8 cellular contexts compared by ENCODE assay signal in genomic region chr10:103396067-103396788, GRCh38. TPM values are rescaled to one million over a fixed set of nuclear protein-coding genes. Genes with fewer than 3 reads are reported as not detected.
DNase-seq lines count a peak whose midpoint lies in the region; ATAC-seq and TF ChIP-seq lines count a peak whose summit lies in the region.

ATP5MK (minus strand) TSS chr10:103396475; CDS start chr10:103392457, 4,018 bp downstream.
PDCD11 (plus strand) TSS chr10:103396626; CDS start chr10:103398427, 1,801 bp downstream.

- H3K36me3 ChIP-seq in liver (ENCODE audit: control insufficient read depth in 4 of 4, insufficient read depth in 3 of 4, low read depth in 1 of 4, low read length in 3 of 4): peaks cover 12 to 29% (median 23%) of the 10 kb centered on the region in 4 donors

- WGBS in liver: under 1% methylated on average over 56 of the region's 56 CpGs

- peak within 1 kb of the TSS; percentile 80 to 91 (median 87) for H3K4me3 ChIP-seq in liver (ENCODE audit: low read depth in 1 of 3, low read length in 3 of 3)

- no peaks in the 10 kb centered on the region for H3K9me3 Mint-ChIP-seq in CD14-positive monocyte

- H3K4me1 Mint-ChIP-seq in CD14-positive monocyte: peaks cover 40% of the 10 kb centered on the region

- H3K9me3 ChIP-seq in liver (ENCODE audit: control insufficient read depth in 4 of 4, low read length in 3 of 4): no peaks in the 10 kb centered on the region

- no peaks in the 10 kb centered on the region for H3K27me3 Mint-ChIP-seq in CD14-positive monocyte (ENCODE audit: low read depth in 3 of 3)

- peaks cover 8 to 26% (median 23%) of the 10 kb centered on the region in 4 donors for H3K4me1 ChIP-seq in liver (ENCODE audit: control insufficient read depth in 4 of 4, insufficient read depth in 4 of 4, low read length in 3 of 4)

- peak within 1 kb of the TSS; percentile 65 to 73 for H3K27ac ChIP-seq in liver (ENCODE audit: low read depth in 1 of 2, low read length in 2 of 2)

- peak within 1 kb of the TSS; percentile 92 to 95 for H3K4me3 Mint-ChIP-seq in CD14-positive monocyte

- peak; percentile 97 for DNase-seq in CD14-positive monocyte (ENCODE audit: low spot score)
- peak; percentile 84 for DNase-seq in NCI-H774 (lab: John Stamatoyannopoulos, UW)
- peak; percentile 95 to 98 for DNase-seq in activated CD4-positive, alpha-beta T cell treated with anti-CD3 and anti-CD28 coated beads, Interleukin-2, amount 50 U/mL, for 48 hours
- DNase-seq in dermis microvascular lymphatic vessel endothelial cell (ENCODE audit: low read depth in 2 of 2): peak; percentile 96 to 99
- DNase-seq in stimulated activated CD4-positive, alpha-beta T cell treated with anti-CD3 and anti-CD28 coated beads, Interleukin-4, amount 100 ng/mL, for 4 hours: peak; percentile 90 to 94

- intact Hi-C loops in CD14-positive monocyte (cut with micrococcal nuclease): loop anchor here in 1 of 2 donors (2.0 to 10.0 kb wide), 2 partner anchors 27 to 651 kb away; partner anchors contain the start of gene WBP1L

- no peaks in the 10 kb centered on the region for H3K27me3 ChIP-seq in liver (ENCODE audit: control insufficient read depth in 4 of 4, insufficient read depth in 4 of 4, low read length in 3 of 4)

- peaks cover 36 to 47% of the 10 kb centered on the region in 2 donors for H3K36me3 Mint-ChIP-seq in CD14-positive monocyte

- ATAC-seq in GM19372 (IDR thresholded peaks at IDR 0.05; ENCODE audit: low read depth, unreplicated experiment) (peak; percentile 99), HG03565 (IDR thresholded peaks at IDR 0.05; ENCODE audit: unreplicated experiment) (peak; percentile 95)

- TF ChIP-seq RAD21 in liver (IDR thresholded peaks at IDR 0.05): peak in 1 of 2 donors; percentile 46

- no peak for TF ChIP-seq CTCF in CD14-positive monocyte (IDR thresholded peaks at IDR 0.05)
- TF ChIP-seq CTCF in liver (IDR thresholded peaks at IDR 0.05; ENCODE audit: low read depth, low read length, missing input control): no peak

- peak within 1 kb of the TSS; percentile 85 to 92 for H3K9ac ChIP-seq in liver (ENCODE audit: low read depth in 1 of 2, low read length in 2 of 2)

- peak within 1 kb of the TSS; percentile 91 to 96 (median 94) for H3K27ac Mint-ChIP-seq in CD14-positive monocyte

TF ChIP-seq in liver, 16 proteins besides CTCF, POLR2A, EP300 and RAD21:
- TF ChIP-seq RXRA (IDR thresholded peaks at IDR 0.05) (peak; percentile 38 to 41), TAF1 (conservative IDR thresholded peaks at IDR 0.05) (peak; percentile 72), SP1 (IDR thresholded peaks at IDR 0.05) (peak; percentile 85), YY1 (IDR thresholded peaks at IDR 0.05) (peak; percentile 74), FOXA2 (IDR thresholded peaks at IDR 0.05) (no peak), NR2F2 (IDR thresholded peaks at IDR 0.05) (peak; percentile 31), FOXA1 (IDR thresholded peaks at IDR 0.05) (no peak), HNF4G (IDR thresholded peaks at IDR 0.05) (no peak), MAX (IDR thresholded peaks at IDR 0.05) (peak; percentile 94), JUND (IDR thresholded peaks at IDR 0.05) (no peak), ATF3 (IDR thresholded peaks at IDR 0.05) (no peak), ZBTB33 (IDR thresholded peaks at IDR 0.05) (peak; percentile 47), GABPA (IDR thresholded peaks at IDR 0.05 in 1 of 2, conservative IDR thresholded peaks at IDR 0.05 in 1 of 2) (peak; percentile 96 to 100), HNF4A (conservative IDR thresholded peaks at IDR 0.05) (peak; percentile 34 to 36), EGR1 (IDR thresholded peaks at IDR 0.05; ENCODE audit: low read depth in 2 of 2) (peak; percentile 98 to 99), REST (IDR thresholded peaks at IDR 0.05) (peak; percentile 53)

RNA-seq across cellular contexts. Expression of gene ATP5MK, which starts in this region (rescaled TPM):
- polyA plus RNA-seq in CD14-positive monocyte (100 to 1,000 TPM; 529 to 531 TPM), liver (100 to 1,000 TPM; 306 to 632 TPM)
- total RNA-seq in dermis microvascular lymphatic vessel endothelial cell (140 and 201 TPM in 2 replicates), liver (100 to 1,000 TPM in 1 of 2 donors, 10 to 100 TPM in 1; 74.7 to 190 TPM)

RNA-seq across cellular contexts. Expression of gene PDCD11, which starts in this region (rescaled TPM):
- 1 to 10 TPM; 2.9 to 3.3 TPM for polyA plus RNA-seq in CD14-positive monocyte
- total RNA-seq in dermis microvascular lymphatic vessel endothelial cell: 26.3 and 26.9 TPM in 2 replicates
- 10 to 100 TPM; 11.1 to 20.9 TPM for total RNA-seq in liver
- 1 to 10 TPM; 8.3 to 8.5 TPM for polyA plus RNA-seq in liver

Comparison
In these comparisons a context has a peak if more than half of its experiments do, and no peak if none do; other contexts are left out.
1. Peak in every context shown above with its lines: DNase-seq, ATAC-seq, H3K4me3 ChIP-seq and H3K27ac ChIP-seq.